In the genomic region with DNA sequence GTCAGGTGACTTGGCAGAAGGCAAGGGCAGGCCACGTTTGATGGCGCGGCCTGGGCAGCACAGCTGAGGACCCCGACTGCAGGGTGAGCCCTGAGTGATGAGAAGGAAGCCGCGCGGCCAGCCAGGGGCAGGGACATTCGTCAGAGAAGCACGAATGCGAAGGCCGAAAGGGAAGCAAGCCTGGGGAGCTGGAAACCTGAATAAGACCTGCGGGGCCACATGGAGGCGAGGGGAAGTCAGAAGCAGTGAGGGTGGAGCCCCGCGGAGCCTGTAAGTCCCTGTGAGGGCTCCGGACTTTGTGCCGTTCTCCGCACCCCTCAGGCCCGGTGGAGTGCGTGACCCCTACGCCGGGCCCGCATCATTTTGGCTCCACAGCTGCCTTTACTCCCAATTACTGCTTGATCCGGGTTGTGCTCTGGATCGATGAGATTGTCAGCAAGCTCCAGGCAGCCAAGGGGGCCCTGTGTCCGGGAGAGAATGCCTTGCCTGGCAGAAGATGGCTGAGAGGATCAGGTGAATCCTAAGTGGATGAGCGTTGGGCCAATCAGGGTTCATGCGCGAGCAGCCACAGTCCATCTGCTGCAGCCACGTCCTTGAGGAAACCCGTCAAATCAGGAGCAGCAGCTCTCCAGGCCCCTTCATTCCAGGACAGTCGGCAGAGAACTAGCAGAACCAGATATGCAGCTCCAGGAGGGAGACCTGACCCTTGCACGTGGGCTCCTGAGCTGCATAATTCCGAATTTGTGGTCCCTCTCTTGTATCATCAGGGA, we compare ENCODE assay signal across 19 cellular contexts.
DNase-seq lines count a peak whose midpoint lies in the region; ATAC-seq and TF ChIP-seq lines count a peak whose summit lies in the region.
"Had no signal": no experiment of that assay in that cellular context is flagged by ENCODE, and none has a peak within 500 bp of the region (broad histone marks: within the 10 kb centered on the region; RNA-seq: fewer than 3 reads in every experiment).

No MANE protein-coding gene starts in this region.

- intact Hi-C loops in left lung (cut with DNase I) = no loop called here

- DNase-seq in NCI-H82 (lab: John Stamatoyannopoulos, UW) (peak; percentile 3), NCI-H82 treated with DMSO at 0.1 percent for 48 hours (lab: John Stamatoyannopoulos, UW; ENCODE audit: unreplicated experiment) (no peak), LNCaP clone FGC (ENCODE audit: low read depth) (peak; percentile 13), left lung (peak in 1 of 2 donors; percentile 67), NCI-H1048 (lab: John Stamatoyannopoulos, UW) (no peak)
- DNase-seq: AML-193; C1 segment of cervical spinal cord; Calu3; CD8-positive, alpha-beta T cell; DMS53; MV-4-11; NCI-H187 treated with DMSO at 0.1 percent for 48 hours; NCI-H524 treated with DMSO at 0.1 percent for 48 hours; PC-3; SHP77 had no signal

- TF ChIP-seq CTCF in LNCaP clone FGC (IDR thresholded peaks at IDR 0.05; ENCODE audit: control insufficient read depth, extremely low read depth, insufficient read depth) (no peak), left lung (IDR thresholded peaks at IDR 0.05) (no peak)

- no peaks in the 10 kb centered on the region for H3K27me3 ChIP-seq in left lung

- H3K4me3 ChIP-seq in LNCaP clone FGC (ENCODE audit: low read depth, low read length) (no peak overlapping the region), left lung (no peak overlapping the region)
- H3K4me3 ChIP-seq: HAP-1 had no signal

- no peaks in the 10 kb centered on the region for H3K4me1 ChIP-seq in left lung
- H3K4me1 ChIP-seq: HAP-1 had no signal

- ATAC-seq in left lung = peak; percentile 15
- no peak for ATAC-seq in HG03097 (IDR thresholded peaks at IDR 0.05; ENCODE audit: low FRiP score, unreplicated experiment)
- ATAC-seq in GM21723 (IDR thresholded peaks at IDR 0.05; ENCODE audit: unreplicated experiment) = no peak
- ATAC-seq: CD8-positive, alpha-beta T cell; PC-3 had no signal

- no peak overlapping the region for H3K27ac ChIP-seq in left lung
- H3K27ac ChIP-seq: KMS-11 had no signal

- no peaks in the 10 kb centered on the region for H3K36me3 ChIP-seq in left lung
- H3K36me3 ChIP-seq: HAP-1 had no signal

- H3K9me3 ChIP-seq in left lung = no peaks in the 10 kb centered on the region
- H3K9me3 ChIP-seq: HAP-1 had no signal

Comparison
In these comparisons a context has a peak if more than half of its experiments do, and no peak if none do; other contexts are left out.
1. DNase-seq: peak in NCI-H82 (single experiment) and LNCaP clone FGC (single experiment); none in NCI-H82 treated with DMSO at 0.1 percent for 48 hours (single experiment) and NCI-H1048 (single experiment).